Comparison of ENCODE assay signal across 9 cellular contexts in the genomic region with DNA sequence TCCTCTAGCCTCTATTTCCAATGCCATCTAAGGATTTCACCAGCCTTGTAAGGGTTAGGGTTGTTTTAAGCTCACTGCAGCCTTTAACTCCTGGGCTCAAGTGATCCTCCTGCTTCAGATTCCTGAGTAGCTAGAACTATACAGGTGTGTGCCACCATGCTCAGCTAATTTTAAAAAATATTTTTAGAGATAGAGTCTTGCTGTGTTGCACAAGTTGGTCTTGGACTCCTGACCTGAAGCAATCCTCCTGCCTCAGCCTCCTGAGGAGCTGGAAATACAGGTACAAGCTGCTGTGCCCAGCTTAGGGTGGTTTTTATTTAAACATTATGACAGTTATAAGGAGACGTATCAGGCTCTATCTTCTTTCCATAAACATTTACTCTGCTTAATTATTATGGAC. TPM values are rescaled to one million over a fixed set of nuclear protein-coding genes. Genes with fewer than 3 reads are reported as not detected.
"Had no signal": no experiment of that assay in that cellular context is flagged by ENCODE, and none has a peak within 500 bp of the region (broad histone marks: within the 10 kb centered on the region; RNA-seq: fewer than 3 reads in every experiment).

No MANE protein-coding gene starts in this region.

- H3K4me3 ChIP-seq: GM23248, GM23338, HAP-1 had no signal

- H2AFZ ChIP-seq: GM23248, GM23338 had no signal

- H3K9ac ChIP-seq: GM23248 had no signal

- ATAC-seq: HCT116 had no signal

- H3K27ac ChIP-seq: GM23248 had no signal

- DNase-seq: GM23248, GOT3, H7, H9, HCEC 1CT, HFFc6 had no signal

- H3K36me3 ChIP-seq: HAP-1 had no signal

- H3K9me3 ChIP-seq: HAP-1 had no signal

- H3K4me1 ChIP-seq: HAP-1 had no signal

- H3K4me2 ChIP-seq: GM23338 had no signal

RNA-seq across cellular contexts. Expression of gene RRAGD, which starts 47.4 kb away (rescaled TPM):
- polyA plus RNA-seq: GM23248 had no signal
